Comparison of ENCODE assay signal across 7 cellular contexts in the genomic region with DNA sequence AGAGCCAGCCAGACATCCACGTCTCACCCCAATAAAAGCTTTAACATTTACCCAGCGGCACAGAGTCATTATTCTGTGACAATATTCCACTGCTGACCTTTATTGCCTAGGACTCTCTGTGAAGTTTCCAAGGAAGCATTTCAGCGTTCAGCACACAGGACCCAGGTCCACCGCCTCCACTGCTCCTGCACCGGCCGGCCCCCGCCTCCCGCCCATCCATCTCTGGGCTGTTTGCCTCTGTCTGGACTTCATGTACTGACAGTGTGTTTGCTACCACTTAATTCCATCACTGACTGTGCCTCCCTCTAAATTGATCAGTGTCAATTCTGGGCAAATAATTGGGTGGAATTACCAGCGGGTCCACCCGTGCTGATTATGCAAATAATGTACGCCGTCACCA.
"Had no signal": no experiment of that assay in that cellular context is flagged by ENCODE, and none has a peak within 500 bp of the region (broad histone marks: within the 10 kb centered on the region; RNA-seq: fewer than 3 reads in every experiment).

No MANE protein-coding gene starts in this region.

- H3K4me3 ChIP-seq: GM12878 had no signal

- DNase-seq: GDM1, GF-D8 had no signal

- FAIRE-seq: G401.6, GM12878, GM12891, GM12892, GM18507 had no signal
